In the genomic region with DNA sequence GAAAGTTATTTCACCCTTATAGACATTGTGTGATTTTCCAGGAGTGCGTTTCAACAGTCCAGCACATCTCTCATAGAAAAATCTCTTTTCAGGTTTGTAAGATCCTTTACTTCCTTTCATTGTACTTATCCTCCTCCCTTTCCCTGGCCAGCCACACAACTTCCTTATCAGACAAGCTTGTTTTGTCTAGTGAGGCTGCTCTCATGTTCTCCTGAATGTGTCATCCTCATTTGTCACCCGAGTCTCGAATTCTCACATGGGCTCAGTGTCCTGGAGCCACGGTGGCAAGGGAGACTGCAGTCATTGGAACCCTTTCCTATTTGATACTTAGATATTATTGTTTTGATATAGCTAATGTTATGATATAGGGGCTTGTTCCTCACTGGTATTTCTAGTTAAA, we compare ENCODE assay signal across 11 cellular contexts. TPM values are rescaled to one million over a fixed set of nuclear protein-coding genes. Genes with fewer than 3 reads are reported as not detected.
DNase-seq lines count a peak whose midpoint lies in the region; ATAC-seq, FAIRE-seq and TF ChIP-seq lines count a peak whose summit lies in the region.
"Had no signal": no experiment of that assay in that cellular context is flagged by ENCODE, and none has a peak within 500 bp of the region (broad histone marks: within the 10 kb centered on the region; RNA-seq: fewer than 3 reads in every experiment).

No MANE protein-coding gene starts in this region.

- H3K9me3 ChIP-seq in astrocyte (ENCODE audit: insufficient read depth, low read depth, low read length) (no peaks in the 10 kb centered on the region), testis (no peaks in the 10 kb centered on the region)

- TF ChIP-seq POLR2A in testis (IDR thresholded peaks at IDR 0.05) = no peak

- peak overlapping the region; percentile 76 for H2AFZ ChIP-seq in astrocyte (ENCODE audit: low read depth, low read length)

- H3K4me1 ChIP-seq in astrocyte (ENCODE audit: insufficient read depth, low read length) (peaks cover 11% of the 10 kb centered on the region), testis (peaks cover 22% of the 10 kb centered on the region)

- peak overlapping the region; percentile 25 for H3K9ac ChIP-seq in astrocyte (ENCODE audit: low read length)

- 27 to 40% methylated on average over 4 of the region's 4 CpGs for WGBS in testis, 2 donors

- H3K4me2 ChIP-seq in astrocyte (ENCODE audit: low read length) = peak overlapping the region; percentile 49

- peak overlapping the region; percentile 27 for H3K27ac ChIP-seq in astrocyte (ENCODE audit: low read depth, low read length)
- peak overlapping the region; percentile 59 to 84 for H3K27ac ChIP-seq in testis

- no peaks in the 10 kb centered on the region for H3K27me3 Mint-ChIP-seq in astrocyte (ENCODE audit: low read depth, unreplicated experiment)
- H3K27me3 Mint-ChIP-seq in immature natural killer cell (ENCODE audit: low read depth in 3 of 3) = peaks cover 2 to 7% (median 6%) of the 10 kb centered on the region in 3 donors

- H3K4me3 Mint-ChIP-seq in astrocyte (ENCODE audit: unreplicated experiment) = peak overlapping the region; percentile 21
- H3K4me3 Mint-ChIP-seq in immature natural killer cell = no peak overlapping the region
- H3K4me3 Mint-ChIP-seq: stimulated activated naive B cell treated with anti-CD40 and anti-IgM and Interleukin-4, amounts not matched to agents 10 μg/mL and 1 μg/mL and 100 μg/mL, for 72 hours had no signal

- TF ChIP-seq CTCF in astrocyte (IDR thresholded peaks at IDR 0.05; ENCODE audit: insufficient read depth, low read depth, low read length) = no peak
- no peak for TF ChIP-seq CTCF in testis (IDR thresholded peaks at IDR 0.05)
- no peak for TF ChIP-seq CTCF in D721Med (IDR thresholded peaks at IDR 0.05; ENCODE audit: insufficient read depth, missing control alignments)

- FAIRE-seq in astrocyte (lab: Jason Lieb, UNC) (no peak), D721Med (lab: Jason Lieb, UNC) (no peak)
- FAIRE-seq: A204.1 had no signal

- intact Hi-C loops in testis (cut with DNase I; ENCODE audit: low total_unique reads) = no loop called here

- H3K36me3 Mint-ChIP-seq in astrocyte (ENCODE audit: low read depth, unreplicated experiment) = no peaks in the 10 kb centered on the region
- no peaks in the 10 kb centered on the region for H3K36me3 Mint-ChIP-seq in immature natural killer cell
- H3K36me3 Mint-ChIP-seq: stimulated activated naive B cell treated with anti-CD40 and anti-IgM and Interleukin-4, amounts not matched to agents 10 μg/mL and 1 μg/mL and 100 μg/mL, for 72 hours had no signal

- ATAC-seq in HG03565 (IDR thresholded peaks at IDR 0.05; ENCODE audit: unreplicated experiment) = no peak

- H3K27ac Mint-ChIP-seq in astrocyte (ENCODE audit: unreplicated experiment) (peak overlapping the region; percentile 96), immature natural killer cell (no peak overlapping the region)
- H3K27ac Mint-ChIP-seq: stimulated activated naive B cell treated with anti-CD40 and anti-IgM and Interleukin-4, amounts not matched to agents 10 μg/mL and 1 μg/mL and 100 μg/mL, for 72 hours had no signal

- H3K4me3 ChIP-seq in astrocyte (ENCODE audit: insufficient read depth, low read depth, low read length) = no peak overlapping the region
- no peak overlapping the region for H3K4me3 ChIP-seq in testis

- H3K9me3 Mint-ChIP-seq in astrocyte (ENCODE audit: unreplicated experiment) = no peaks in the 10 kb centered on the region
- no peaks in the 10 kb centered on the region for H3K9me3 Mint-ChIP-seq in immature natural killer cell
- H3K9me3 Mint-ChIP-seq: stimulated activated naive B cell treated with anti-CD40 and anti-IgM and Interleukin-4, amounts not matched to agents 10 μg/mL and 1 μg/mL and 100 μg/mL, for 72 hours had no signal

- H3K4me1 Mint-ChIP-seq in astrocyte (ENCODE audit: low read depth, unreplicated experiment) = peaks cover 25% of the 10 kb centered on the region
- no peaks in the 10 kb centered on the region for H3K4me1 Mint-ChIP-seq in immature natural killer cell

- H3K79me2 ChIP-seq in astrocyte (ENCODE audit: insufficient read depth, low read length) = no peaks in the 10 kb centered on the region

- no peaks in the 10 kb centered on the region for H4K20me1 ChIP-seq in astrocyte (ENCODE audit: insufficient read depth, low read length)

- peak; percentile 31 for DNase-seq in DMS153 (lab: John Stamatoyannopoulos, UW)
- no peak for DNase-seq in DMS153 treated with DMSO at 0.1 percent for 48 hours (lab: John Stamatoyannopoulos, UW; ENCODE audit: unreplicated experiment)
- DNase-seq in astrocyte (ENCODE audit: low read depth) = peak; percentile 66
- DNase-seq in islet precursor cell = peak; percentile 69
- DNase-seq in testis = peak; percentile 69
- no peak for DNase-seq in immature natural killer cell
- DNase-seq in D721Med (ENCODE audit: insufficient read length, low spot score) = no peak
- DNase-seq: NCI-H524 treated with DMSO at 0.1 percent for 48 hours; stimulated activated naive B cell treated with anti-CD40 and anti-IgM and Interleukin-4, amounts not matched to agents 10 μg/mL and 1 μg/mL and 100 μg/mL, for 72 hours had no signal

- H3K36me3 ChIP-seq in astrocyte (ENCODE audit: insufficient read depth, low read length) (no peaks in the 10 kb centered on the region), testis (ENCODE audit: low read depth, missing control alignments) (no peaks in the 10 kb centered on the region)

- no peaks in the 10 kb centered on the region for H3K27me3 ChIP-seq in astrocyte (ENCODE audit: insufficient read depth, low read length)
- no peaks in the 10 kb centered on the region for H3K27me3 ChIP-seq in testis

RNA-seq across cellular contexts. Expression of gene SYNPO2, which starts 16.9 kb away (rescaled TPM):
- total RNA-seq in astrocyte = 4.2 and 4.7 TPM in 2 replicates
- 10 to 100 TPM; 44.3 to 53.4 TPM for total RNA-seq in testis
- polyA plus RNA-seq in testis (ENCODE audit: insufficient read depth, low read depth, low replicate concordance) = 29.1 TPM
- under 1 TPM in 2 of 3 donors, not detected in 1; 0.08 to 0.13 TPM for polyA plus RNA-seq in immature natural killer cell

Comparison
In these comparisons a context has a peak if more than half of its experiments do, and no peak if none do; other contexts are left out.
1. DNase-seq: peak in DMS153 (single experiment), astrocyte (single experiment), islet precursor cell (single experiment) and testis (single experiment); none in DMS153 treated with DMSO at 0.1 percent for 48 hours (single experiment), immature natural killer cell (0 of 3) and D721Med (single experiment).